ENCODE assay signal across 10 cellular contexts in the genomic region with DNA sequence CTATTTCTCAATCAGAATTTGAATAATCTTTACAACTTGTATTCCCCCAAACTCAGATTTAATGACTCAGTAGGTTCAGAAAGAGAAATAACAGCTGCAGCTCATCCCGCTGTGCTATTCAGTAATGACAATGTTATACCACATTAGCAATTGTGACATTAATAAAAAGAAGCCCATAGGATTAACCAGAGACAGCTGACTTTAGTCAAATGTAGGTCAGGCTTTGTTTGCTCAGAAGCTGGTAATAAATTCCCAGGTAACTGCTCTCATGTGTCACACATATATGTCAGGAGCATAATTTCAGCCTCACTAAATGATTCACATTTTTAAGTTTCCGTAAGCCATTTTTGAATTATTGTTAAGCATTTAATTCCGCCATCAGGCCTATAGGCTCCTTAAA.
"Had no signal": no experiment of that assay in that cellular context is flagged by ENCODE, and none has a peak within 500 bp of the region (broad histone marks: within the 10 kb centered on the region; RNA-seq: fewer than 3 reads in every experiment).

No MANE protein-coding gene starts in this region.

- ATAC-seq: activated CD8-positive, alpha-beta memory T cell treated with anti-CD3 and anti-CD28 coated beads, Interleukin-2, amount 10 ng/mL, durations not matched to agents 7 days and 5 days; left lobe of liver; naive thymus-derived CD4-positive, alpha-beta T cell; pancreas had no signal

- DNase-seq: activated B cell treated with CpG ODN at 0.5 μM for 24 hours; activated CD4-positive, alpha-beta memory T cell treated with anti-CD3 and anti-CD28 coated beads for 36 hours; activated CD4-positive, alpha-beta T cell treated with anti-CD3 and anti-CD28 coated beads for 4 hours; activated CD8-positive, alpha-beta memory T cell treated with anti-CD3 and anti-CD28 coated beads, Interleukin-2, amount 10 ng/mL, durations not matched to agents 7 days and 5 days; endodermal cell; foreskin melanocyte; hypothalamus; naive thymus-derived CD4-positive, alpha-beta T cell; pancreas had no signal
